In the genomic region with DNA sequence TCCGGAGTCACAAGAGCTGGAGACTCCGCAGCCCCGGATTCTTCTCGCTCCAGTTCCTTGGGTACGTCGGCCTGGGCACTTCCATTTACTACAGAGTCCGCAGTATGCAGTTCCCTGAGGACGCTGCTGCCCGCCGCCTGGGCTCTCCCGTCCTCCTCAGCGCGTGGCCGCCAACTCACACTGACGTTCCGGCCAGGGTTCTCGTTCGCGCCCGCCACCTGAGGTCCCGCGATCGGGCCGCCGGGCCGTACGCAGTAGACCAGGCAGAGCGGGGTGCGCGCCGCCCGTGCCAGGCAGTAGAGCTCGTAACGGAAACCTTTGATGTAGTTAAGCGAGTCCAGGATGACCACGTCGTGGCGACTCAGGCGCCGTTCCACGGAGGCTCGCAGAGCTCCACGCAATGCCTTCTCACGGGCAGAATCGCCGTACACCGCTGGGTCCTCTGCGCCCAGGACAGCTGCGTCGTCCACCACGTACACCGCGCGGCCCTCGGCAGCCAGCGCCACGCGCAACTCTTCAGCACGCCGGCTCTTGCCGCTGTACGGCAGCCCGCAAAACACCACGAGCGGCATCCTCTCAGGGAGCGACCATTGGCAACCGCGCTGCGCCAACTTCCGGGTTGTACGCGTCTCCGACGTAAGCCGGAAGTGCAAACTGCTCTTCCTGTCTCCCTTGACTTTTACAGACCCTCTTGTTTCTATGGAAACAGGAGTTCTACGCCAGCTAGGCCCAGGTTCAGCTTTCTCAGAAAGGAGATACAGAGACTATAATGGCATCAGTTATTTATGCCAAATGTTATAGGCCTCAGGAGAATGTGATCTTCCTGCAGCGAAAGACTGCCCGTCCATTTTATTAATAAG, we compare ENCODE assay signal across 9 cellular contexts.
DNase-seq lines count a peak whose midpoint lies in the region; ATAC-seq, FAIRE-seq and TF ChIP-seq lines count a peak whose summit lies in the region.
"Had no signal": no experiment of that assay in that cellular context is flagged by ENCODE, and none has a peak within 500 bp of the region (broad histone marks: within the 10 kb centered on the region; RNA-seq: fewer than 3 reads in every experiment).

A gene with protein sequence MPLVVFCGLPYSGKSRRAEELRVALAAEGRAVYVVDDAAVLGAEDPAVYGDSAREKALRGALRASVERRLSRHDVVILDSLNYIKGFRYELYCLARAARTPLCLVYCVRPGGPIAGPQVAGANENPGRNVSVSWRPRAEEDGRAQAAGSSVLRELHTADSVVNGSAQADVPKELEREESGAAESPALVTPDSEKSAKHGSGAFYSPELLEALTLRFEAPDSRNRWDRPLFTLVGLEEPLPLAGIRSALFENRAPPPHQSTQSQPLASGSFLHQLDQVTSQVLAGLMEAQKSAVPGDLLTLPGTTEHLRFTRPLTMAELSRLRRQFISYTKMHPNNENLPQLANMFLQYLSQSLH (minus strand): TSS at position 621 of the 860 bp plus-strand sequence. CDS start 49 bp downstream, at position 572.

- no peak for TF ChIP-seq CTCF in AG09319 (IDR thresholded peaks at IDR 0.05; ENCODE audit: low read depth, low read length)

- FAIRE-seq in islet of Langerhans (lab: Jason Lieb, UNC) = peak; percentile 78
- FAIRE-seq: colon had no signal

- peak; percentile 63 for DNase-seq in AG09319 (ENCODE audit: extremely low read depth, low read depth)
- peak; percentile 82 for DNase-seq in NCI-H345 treated with DMSO at 0.1 percent for 48 hours (lab: John Stamatoyannopoulos, UW; ENCODE audit: unreplicated experiment)
- peak; percentile 75 for DNase-seq in activated CD4-positive, CD25-positive, alpha-beta regulatory T cell treated with anti-CD3 and anti-CD28 coated beads, Interleukin-2, amount 50 U/mL, for 16 hours (ENCODE audit: low read depth, low spot score)
- DNase-seq in central memory CD4-positive, alpha-beta T cell = peak; percentile 89
- DNase-seq in stimulated activated CD4-positive, alpha-beta T cell treated with anti-CD3 and anti-CD28 coated beads, Interleukin-12 subunit alpha, Interleukin-12 subunit beta, amount 100 ng/mL, for 4 hours = peak; percentile 78

- ATAC-seq in GM19025 (IDR thresholded peaks at IDR 0.05; ENCODE audit: low read depth, unreplicated experiment) (peak; percentile 83), HG03342 (IDR thresholded peaks at IDR 0.05; ENCODE audit: unreplicated experiment) (peak; percentile 90)

Comparison
In these comparisons a context has a peak if more than half of its experiments do, and no peak if none do; other contexts are left out.
1. Peak in every context shown above with its lines: DNase-seq and ATAC-seq.